19 cellular contexts compared by ENCODE assay signal in the genomic region with DNA sequence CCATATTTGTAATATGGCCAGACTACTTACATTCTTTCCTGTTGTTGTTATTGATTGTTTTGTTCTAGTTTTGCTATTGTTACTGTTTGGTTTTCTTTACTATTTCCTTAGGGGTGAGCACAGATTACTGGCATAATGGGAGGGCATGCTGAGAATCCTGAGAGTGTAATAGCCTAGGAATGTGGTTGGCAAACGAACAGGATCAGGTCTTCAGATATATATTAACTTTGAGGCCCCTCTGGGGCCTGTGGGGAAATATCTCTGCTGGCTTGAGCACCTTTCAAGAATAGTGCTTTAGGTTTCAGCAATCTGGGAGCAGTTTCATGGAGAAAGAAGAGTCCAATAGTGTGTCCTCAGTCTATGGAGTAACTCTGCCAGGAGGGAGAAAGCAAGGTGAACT.
"Had no signal": no experiment of that assay in that cellular context is flagged by ENCODE, and none has a peak within 500 bp of the region (broad histone marks: within the 10 kb centered on the region; RNA-seq: fewer than 3 reads in every experiment).

No MANE protein-coding gene starts in this region.

- H3K4me1 Mint-ChIP-seq: activated CD4-positive, alpha-beta T cell treated with anti-CD3 and anti-CD28 coated beads for 36 hours; activated naive CD8-positive, alpha-beta T cell treated with anti-CD3 and anti-CD28 coated beads for 36 hours; activated T-helper 17 cell treated with anti-CD3 and anti-CD28 coated beads, Interleukin-2, amount 50 U/mL, for 72 hours; immature natural killer cell; neural crest cell had no signal

- H3K9me3 ChIP-seq: heart left ventricle, stomach had no signal

- H3K27me3 ChIP-seq: heart left ventricle, stomach had no signal

- H3K36me3 Mint-ChIP-seq: activated naive CD8-positive, alpha-beta T cell treated with anti-CD3 and anti-CD28 coated beads for 36 hours; immature natural killer cell had no signal

- ATAC-seq: activated CD4-positive, alpha-beta T cell treated with anti-CD3 and anti-CD28 coated beads for 36 hours; activated CD8-positive, alpha-beta T cell treated with anti-CD3 and anti-CD28 coated beads for 36 hours; activated T-helper 17 cell treated with anti-CD3 and anti-CD28 coated beads, Interleukin-2, amount 50 U/mL, for 72 hours; heart left ventricle; left cardiac atrium; sciatic nerve had no signal

- H3K36me3 ChIP-seq: heart left ventricle, stomach had no signal

- DNase-seq: activated CD4-positive, alpha-beta T cell treated with anti-CD3 and anti-CD28 coated beads for 36 hours; activated CD8-positive, alpha-beta T cell treated with anti-CD3 and anti-CD28 coated beads for 36 hours; activated naive CD4-positive, alpha-beta T cell; activated naive CD8-positive, alpha-beta T cell treated with anti-CD3 and anti-CD28 coated beads for 36 hours; activated T-cell treated with anti-CD3 and anti-CD28 coated beads, Interleukin-2, amount 50 U/mL, for 1 hour; amniotic stem cell; erythroblast; foreskin melanocyte; heart left ventricle; immature natural killer cell; left cardiac atrium; stimulated activated CD4-positive, alpha-beta T cell treated with anti-CD3 and anti-CD28 coated beads, Interleukin-4, amount 100 ng/mL, for 1 hour; stomach; trophoblast cell had no signal

- H3K27ac Mint-ChIP-seq: activated CD4-positive, alpha-beta T cell treated with anti-CD3 and anti-CD28 coated beads for 36 hours; activated CD8-positive, alpha-beta T cell treated with anti-CD3 and anti-CD28 coated beads for 36 hours; activated naive CD8-positive, alpha-beta T cell treated with anti-CD3 and anti-CD28 coated beads for 36 hours; activated T-helper 17 cell treated with anti-CD3 and anti-CD28 coated beads, Interleukin-2, amount 50 U/mL, for 72 hours; immature natural killer cell had no signal

- H3K4me3 ChIP-seq: heart left ventricle, lung, smooth muscle cell, stomach had no signal

- H3K4me3 Mint-ChIP-seq: activated CD4-positive, alpha-beta T cell treated with anti-CD3 and anti-CD28 coated beads for 36 hours; activated CD8-positive, alpha-beta T cell treated with anti-CD3 and anti-CD28 coated beads for 36 hours; activated naive CD8-positive, alpha-beta T cell treated with anti-CD3 and anti-CD28 coated beads for 36 hours; activated T-helper 17 cell treated with anti-CD3 and anti-CD28 coated beads, Interleukin-2, amount 50 U/mL, for 72 hours; immature natural killer cell; neural crest cell had no signal

- H3K27me3 Mint-ChIP-seq: activated CD4-positive, alpha-beta T cell treated with anti-CD3 and anti-CD28 coated beads for 36 hours; activated CD8-positive, alpha-beta T cell treated with anti-CD3 and anti-CD28 coated beads for 36 hours had no signal

- H3K9me3 Mint-ChIP-seq: activated CD8-positive, alpha-beta T cell treated with anti-CD3 and anti-CD28 coated beads for 36 hours had no signal
